Comparison of ENCODE assay signal across 8 cellular contexts in genomic region chr22:46367707-46368191, GRCh38. TPM values are rescaled to one million over a fixed set of nuclear protein-coding genes. Genes with fewer than 3 reads are reported as not detected.
A peak's percentile ranks its signal among the peaks of the same experiment; 100 is the strongest.
DNase-seq lines count a peak whose midpoint lies in the region; ATAC-seq and TF ChIP-seq lines count a peak whose summit lies in the region.

No MANE protein-coding gene starts in this region.

- H3K9me3 ChIP-seq in AG04450 (ENCODE audit: control insufficient read depth, insufficient read depth, low read length) (no peaks in the 10 kb centered on the region; the same call in 1 of the 2 replicates), tibial artery (no peaks in the 10 kb centered on the region)

- peak; percentile 89 for TF ChIP-seq CTCF in AG04450 (IDR thresholded peaks at IDR 0.05; ENCODE audit: low read depth, low read length)
- peak; percentile 84 for TF ChIP-seq CTCF in epithelial cell of esophagus (IDR thresholded peaks at IDR 0.05; ENCODE audit: insufficient read depth, low read depth, low read length, missing control alignments)
- TF ChIP-seq CTCF in nephron progenitor cell (IDR thresholded peaks at IDR 0.05): peak; percentile 76
- peak; percentile 41 to 55 for TF ChIP-seq CTCF in tibial artery (IDR thresholded peaks at IDR 0.05)

- intact Hi-C loops in tibial artery (cut with DNase I; ENCODE audit: low total_unique reads): loop anchor here (5.0 kb wide), 1 partner anchor 175 kb away; no protein-coding TSS in a partner anchor

- DNase-seq in AG04450 (ENCODE audit: low read depth, low spot score): peak; percentile 10
- DNase-seq in GM19240 (ENCODE audit: insufficient read length, low spot score): peak; percentile 88
- peak; percentile 20 for DNase-seq in NOMO-1 treated with dmso at 0.1 percent for 144 hours (lab: John Stamatoyannopoulos, UW; ENCODE audit: unreplicated experiment)
- DNase-seq in activated CD8-positive, alpha-beta memory T cell treated with anti-CD3 and anti-CD28 coated beads, Interleukin-2, amount 50 U/mL, for 4 hours: peak; percentile 73
- peak; percentile 73 for DNase-seq in epithelial cell of esophagus (ENCODE audit: low read depth)
- DNase-seq in nephron progenitor cell: peak; percentile 79
- no peak for DNase-seq in tibial artery

- H3K36me3 Mint-ChIP-seq in nephron progenitor cell (ENCODE audit: low read depth): no peaks in the 10 kb centered on the region

- POLR2A ChIA-PET in AG04450 (lab: Yijun Ruan, JAX): no interaction called here

- H3K4me3 ChIP-seq in AG04450 (ENCODE audit: low read depth, low read length): no peak overlapping the region
- no peak overlapping the region for H3K4me3 ChIP-seq in epithelial cell of esophagus (ENCODE audit: low read length)
- no peak overlapping the region for H3K4me3 ChIP-seq in tibial artery

- H3K4me1 Mint-ChIP-seq in nephron progenitor cell: peaks cover 9% of the 10 kb centered on the region

- CTCF ChIA-PET in AG04450 (lab: Charles Lee): interaction anchor here (0.6 to 3.4 kb wide), 28 partner anchors 9 to 373 kb away, joined by 3 to 112 read pairs (median 4); no protein-coding TSS in a partner anchor

- H3K36me3 ChIP-seq in tibial artery: peaks cover 0 to 30% (median 0%) of the 10 kb centered on the region in 3 donors

- ATAC-seq in GM18858 (IDR thresholded peaks at IDR 0.05; ENCODE audit: unreplicated experiment): no peak

- no peaks in the 10 kb centered on the region for H3K9me3 Mint-ChIP-seq in nephron progenitor cell

- no peak overlapping the region for H3K27ac ChIP-seq in AG04450 (ENCODE audit: low read depth, low read length)
- no peak overlapping the region for H3K27ac ChIP-seq in tibial artery

- H3K27me3 ChIP-seq in AG04450 (ENCODE audit: control insufficient read depth, insufficient read depth, low read length) (peaks cover 9% of the 10 kb centered on the region), tibial artery (peaks cover 0 to 42% of the 10 kb centered on the region in 2 donors)

- H3K4me3 Mint-ChIP-seq in nephron progenitor cell: no peak overlapping the region

- no peaks in the 10 kb centered on the region for H3K4me1 ChIP-seq in tibial artery

- no peak overlapping the region for H3K27ac Mint-ChIP-seq in nephron progenitor cell

- no peaks in the 10 kb centered on the region for H3K27me3 Mint-ChIP-seq in nephron progenitor cell (ENCODE audit: low read depth, poor library complexity)

RNA-seq across cellular contexts. Expression of gene TRMU, which starts 32.2 kb away (rescaled TPM):
- polyA plus RNA-seq in AG04450 (2011; rRNA removed): 19.7 and 23.7 TPM in 2 replicates
- polyA minus RNA-seq in AG04450 (2011; rRNA and poly(A)+ RNA removed): 20.7 TPM in 2 replicates

Comparison
In these comparisons a context has a peak if more than half of its experiments do, and no peak if none do; other contexts are left out.
1. DNase-seq: peak in AG04450 (single experiment), GM19240 (single experiment), NOMO-1 treated with dmso at 0.1 percent for 144 hours (single experiment), activated CD8-positive, alpha-beta memory T cell treated with anti-CD3 and anti-CD28 coated beads, Interleukin-2, amount 50 U/mL, for 4 hours (single experiment), epithelial cell of esophagus (single experiment) and nephron progenitor cell (single experiment); none in tibial artery (0 of 2).
2. Peak in every context shown above with its lines, with median percentiles within 50 percentile points of each other: CTCF ChIP-seq.